ENCODE assay signal across 1 cellular context in the genomic region with DNA sequence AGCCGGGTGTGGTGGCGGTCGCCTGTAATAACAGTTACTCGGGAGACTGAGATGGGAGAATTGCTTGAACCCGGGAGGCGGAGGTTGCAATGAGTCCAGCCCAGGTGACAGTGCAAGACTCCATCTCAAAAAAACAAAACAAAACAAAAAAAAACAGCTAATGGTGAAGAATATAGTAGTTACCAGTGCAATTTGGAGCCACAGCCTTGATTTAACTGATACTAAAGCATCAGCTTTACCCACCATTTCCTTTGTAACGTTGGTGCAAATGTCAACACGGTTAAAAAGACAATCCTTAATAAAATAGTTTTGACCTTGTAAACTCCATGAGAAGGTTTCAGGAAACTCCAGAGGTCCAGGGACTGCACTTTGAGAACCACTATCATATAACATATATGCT.
TF ChIP-seq lines count a peak whose summit lies in the region.

No MANE protein-coding gene starts in this region.

TF ChIP-seq in SK-N-SH, 30 proteins besides CTCF, POLR2A, EP300 and RAD21 (continued from another document):
- TF ChIP-seq, protein P1, sequence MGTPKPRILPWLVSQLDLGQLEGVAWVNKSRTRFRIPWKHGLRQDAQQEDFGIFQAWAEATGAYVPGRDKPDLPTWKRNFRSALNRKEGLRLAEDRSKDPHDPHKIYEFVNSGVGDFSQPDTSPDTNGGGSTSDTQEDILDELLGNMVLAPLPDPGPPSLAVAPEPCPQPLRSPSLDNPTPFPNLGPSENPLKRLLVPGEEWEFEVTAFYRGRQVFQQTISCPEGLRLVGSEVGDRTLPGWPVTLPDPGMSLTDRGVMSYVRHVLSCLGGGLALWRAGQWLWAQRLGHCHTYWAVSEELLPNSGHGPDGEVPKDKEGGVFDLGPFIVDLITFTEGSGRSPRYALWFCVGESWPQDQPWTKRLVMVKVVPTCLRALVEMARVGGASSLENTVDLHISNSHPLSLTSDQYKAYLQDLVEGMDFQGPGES (IDR thresholded peaks at IDR 0.05; ENCODE audit: low read depth, low read length), result no peak
TF ChIP-seq in SK-N-SH: peak in this region for 0.
